1 cellular context compared by ENCODE assay signal in the genomic region with DNA sequence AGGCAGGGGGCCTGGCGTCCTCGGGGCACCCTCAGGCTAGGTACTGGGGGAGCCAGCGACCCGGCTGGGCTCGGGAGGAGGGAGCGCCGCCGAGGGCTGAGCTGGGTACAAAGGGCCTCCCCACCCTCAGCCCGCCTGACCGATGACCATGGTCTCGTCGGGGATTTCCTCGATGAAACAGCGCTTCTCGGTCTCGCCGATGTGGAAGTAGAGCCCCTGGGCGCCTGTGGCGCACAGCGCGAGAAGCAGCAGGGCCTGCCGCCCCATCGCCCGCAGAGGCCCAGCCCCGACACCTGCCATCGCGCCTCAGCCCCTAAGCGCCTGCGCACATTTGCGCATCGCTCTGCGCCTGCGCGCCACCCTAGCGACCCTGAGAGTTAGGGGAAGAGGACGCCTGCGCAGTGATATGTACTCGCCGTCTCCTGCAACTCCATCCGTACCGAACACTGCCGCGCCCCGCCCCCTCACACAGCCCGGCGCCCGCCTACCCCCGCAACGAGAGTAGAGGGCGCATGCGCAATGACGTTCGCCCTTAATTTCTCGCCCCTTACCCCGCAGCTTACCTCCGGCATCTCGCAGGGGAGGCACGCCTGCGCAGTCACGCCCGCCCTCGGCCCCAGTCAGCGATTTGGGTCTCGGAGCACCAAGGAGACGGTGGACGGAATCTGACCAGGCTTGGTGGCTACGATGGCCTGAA.
TF ChIP-seq lines count a peak whose summit lies in the region.

A gene (minus strand): TSS at position 325 of the 697 bp plus-strand sequence. CDS start 25 bp downstream, at position 300.

TF ChIP-seq in HepG2, 621 proteins besides CTCF, POLR2A, EP300 and RAD21 (continued from another document and continues in another):
- TF ChIP-seq, protein P1, sequence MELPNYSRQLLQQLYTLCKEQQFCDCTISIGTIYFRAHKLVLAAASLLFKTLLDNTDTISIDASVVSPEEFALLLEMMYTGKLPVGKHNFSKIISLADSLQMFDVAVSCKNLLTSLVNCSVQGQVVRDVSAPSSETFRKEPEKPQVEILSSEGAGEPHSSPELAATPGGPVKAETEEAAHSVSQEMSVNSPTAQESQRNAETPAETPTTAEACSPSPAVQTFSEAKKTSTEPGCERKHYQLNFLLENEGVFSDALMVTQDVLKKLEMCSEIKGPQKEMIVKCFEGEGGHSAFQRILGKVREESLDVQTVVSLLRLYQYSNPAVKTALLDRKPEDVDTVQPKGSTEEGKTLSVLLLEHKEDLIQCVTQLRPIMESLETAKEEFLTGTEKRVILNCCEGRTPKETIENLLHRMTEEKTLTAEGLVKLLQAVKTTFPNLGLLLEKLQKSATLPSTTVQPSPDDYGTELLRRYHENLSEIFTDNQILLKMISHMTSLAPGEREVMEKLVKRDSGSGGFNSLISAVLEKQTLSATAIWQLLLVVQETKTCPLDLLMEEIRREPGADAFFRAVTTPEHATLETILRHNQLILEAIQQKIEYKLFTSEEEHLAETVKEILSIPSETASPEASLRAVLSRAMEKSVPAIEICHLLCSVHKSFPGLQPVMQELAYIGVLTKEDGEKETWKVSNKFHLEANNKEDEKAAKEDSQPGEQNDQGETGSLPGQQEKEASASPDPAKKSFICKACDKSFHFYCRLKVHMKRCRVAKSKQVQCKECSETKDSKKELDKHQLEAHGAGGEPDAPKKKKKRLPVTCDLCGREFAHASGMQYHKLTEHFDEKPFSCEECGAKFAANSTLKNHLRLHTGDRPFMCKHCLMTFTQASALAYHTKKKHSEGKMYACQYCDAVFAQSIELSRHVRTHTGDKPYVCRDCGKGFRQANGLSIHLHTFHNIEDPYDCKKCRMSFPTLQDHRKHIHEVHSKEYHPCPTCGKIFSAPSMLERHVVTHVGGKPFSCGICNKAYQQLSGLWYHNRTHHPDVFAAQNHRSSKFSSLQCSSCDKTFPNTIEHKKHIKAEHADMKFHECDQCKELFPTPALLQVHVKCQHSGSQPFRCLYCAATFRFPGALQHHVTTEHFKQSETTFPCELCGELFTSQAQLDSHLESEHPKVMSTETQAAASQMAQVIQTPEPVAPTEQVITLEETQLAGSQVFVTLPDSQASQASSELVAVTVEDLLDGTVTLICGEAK (IDR thresholded peaks at IDR 0.05): no peak
- TF ChIP-seq, protein P1 (CRISPR knock-in tag; IDR thresholded peaks at IDR 0.05): peak; percentile 68
- TF ChIP-seq MAZ (IDR thresholded peaks at IDR 0.05; ENCODE audit: borderline replicate concordance, low read depth, low read length) (peak; percentile 40; the same call in 1 of the 2 replicates), MAZ (CRISPR knock-in tag; IDR thresholded peaks at IDR 0.05; ENCODE audit: low read depth) (peak; percentile 73), YEATS4 (CRISPR knock-in tag; IDR thresholded peaks at IDR 0.05; ENCODE audit: borderline replicate concordance) (peak; percentile 67), NR3C1 (CRISPR knock-in tag; IDR thresholded peaks at IDR 0.05) (no peak), HCFC1 (IDR thresholded peaks at IDR 0.05; ENCODE audit: low read depth, low read length) (peak; percentile 32; the same call in 1 of the 2 replicates), ZNF768 (CRISPR knock-in tag; IDR thresholded peaks at IDR 0.05) (peak; percentile 37), ZSCAN31 (CRISPR knock-in tag; IDR thresholded peaks at IDR 0.05; ENCODE audit: low read depth) (peak; percentile 83), IRX3 (CRISPR knock-in tag; IDR thresholded peaks at IDR 0.05; ENCODE audit: borderline replicate concordance, low read depth) (peak; percentile 80; the same call in 1 of the 2 replicates), STAT5B (CRISPR knock-in tag; IDR thresholded peaks at IDR 0.05) (no peak), NFYB (CRISPR knock-in tag; IDR thresholded peaks at IDR 0.05) (peak; percentile 7; the same call in 1 of the 2 replicates), ZFP62 (CRISPR knock-in tag; IDR thresholded peaks at IDR 0.05) (no peak), HNRNPLL (IDR thresholded peaks at IDR 0.05; ENCODE audit: low read depth, low read length, poor library complexity, severe bottlenecking) (peak; percentile 86), ZNF781 (CRISPR knock-in tag; IDR thresholded peaks at IDR 0.05; ENCODE audit: borderline replicate concordance, not compliant biosample characterization) (peak; percentile 29), REL (CRISPR knock-in tag; conservative IDR thresholded peaks at IDR 0.05) (0 out of 2 replicates have a peak, but pooled peaks have one; percentile 54), ZNF510 (CRISPR knock-in tag; IDR thresholded peaks at IDR 0.05; ENCODE audit: low read depth) (peak; percentile 17; the same call in 1 of the 2 replicates), MIER3 (CRISPR knock-in tag; IDR thresholded peaks at IDR 0.05; ENCODE audit: borderline replicate concordance) (peak; percentile 31; the same call in 1 of the 2 replicates), MAFK (conservative IDR thresholded peaks at IDR 0.05 in 1 of 2, IDR thresholded peaks at IDR 0.05 in 1 of 2; ENCODE audit: low read length in 2 of 2) (peak; percentile 48 to 64; a peak in 3 of 4 replicates), RORA (CRISPR knock-in tag; IDR thresholded peaks at IDR 0.05) (no peak), ZNF343 (CRISPR knock-in tag; IDR thresholded peaks at IDR 0.05) (no peak), ZNF431 (CRISPR knock-in tag; IDR thresholded peaks at IDR 0.05; ENCODE audit: borderline replicate concordance, low read depth) (no peak), SALL1 (CRISPR knock-in tag; IDR thresholded peaks at IDR 0.05) (peak; percentile 27; the same call in 1 of the 2 replicates)
- TF ChIP-seq, protein P2, sequence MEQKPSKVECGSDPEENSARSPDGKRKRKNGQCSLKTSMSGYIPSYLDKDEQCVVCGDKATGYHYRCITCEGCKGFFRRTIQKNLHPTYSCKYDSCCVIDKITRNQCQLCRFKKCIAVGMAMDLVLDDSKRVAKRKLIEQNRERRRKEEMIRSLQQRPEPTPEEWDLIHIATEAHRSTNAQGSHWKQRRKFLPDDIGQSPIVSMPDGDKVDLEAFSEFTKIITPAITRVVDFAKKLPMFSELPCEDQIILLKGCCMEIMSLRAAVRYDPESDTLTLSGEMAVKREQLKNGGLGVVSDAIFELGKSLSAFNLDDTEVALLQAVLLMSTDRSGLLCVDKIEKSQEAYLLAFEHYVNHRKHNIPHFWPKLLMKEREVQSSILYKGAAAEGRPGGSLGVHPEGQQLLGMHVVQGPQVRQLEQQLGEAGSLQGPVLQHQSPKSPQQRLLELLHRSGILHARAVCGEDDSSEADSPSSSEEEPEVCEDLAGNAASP (CRISPR knock-in tag; IDR thresholded peaks at IDR 0.05; ENCODE audit: borderline replicate concordance): no peak; the same call in 1 of the 2 replicates
- TF ChIP-seq, protein P3, sequence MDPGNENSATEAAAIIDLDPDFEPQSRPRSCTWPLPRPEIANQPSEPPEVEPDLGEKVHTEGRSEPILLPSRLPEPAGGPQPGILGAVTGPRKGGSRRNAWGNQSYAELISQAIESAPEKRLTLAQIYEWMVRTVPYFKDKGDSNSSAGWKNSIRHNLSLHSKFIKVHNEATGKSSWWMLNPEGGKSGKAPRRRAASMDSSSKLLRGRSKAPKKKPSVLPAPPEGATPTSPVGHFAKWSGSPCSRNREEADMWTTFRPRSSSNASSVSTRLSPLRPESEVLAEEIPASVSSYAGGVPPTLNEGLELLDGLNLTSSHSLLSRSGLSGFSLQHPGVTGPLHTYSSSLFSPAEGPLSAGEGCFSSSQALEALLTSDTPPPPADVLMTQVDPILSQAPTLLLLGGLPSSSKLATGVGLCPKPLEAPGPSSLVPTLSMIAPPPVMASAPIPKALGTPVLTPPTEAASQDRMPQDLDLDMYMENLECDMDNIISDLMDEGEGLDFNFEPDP (CRISPR knock-in tag; conservative IDR thresholded peaks at IDR 0.05): 0 out of 2 replicates have a peak, but pooled peaks have one; percentile 96
- TF ChIP-seq, protein P4, sequence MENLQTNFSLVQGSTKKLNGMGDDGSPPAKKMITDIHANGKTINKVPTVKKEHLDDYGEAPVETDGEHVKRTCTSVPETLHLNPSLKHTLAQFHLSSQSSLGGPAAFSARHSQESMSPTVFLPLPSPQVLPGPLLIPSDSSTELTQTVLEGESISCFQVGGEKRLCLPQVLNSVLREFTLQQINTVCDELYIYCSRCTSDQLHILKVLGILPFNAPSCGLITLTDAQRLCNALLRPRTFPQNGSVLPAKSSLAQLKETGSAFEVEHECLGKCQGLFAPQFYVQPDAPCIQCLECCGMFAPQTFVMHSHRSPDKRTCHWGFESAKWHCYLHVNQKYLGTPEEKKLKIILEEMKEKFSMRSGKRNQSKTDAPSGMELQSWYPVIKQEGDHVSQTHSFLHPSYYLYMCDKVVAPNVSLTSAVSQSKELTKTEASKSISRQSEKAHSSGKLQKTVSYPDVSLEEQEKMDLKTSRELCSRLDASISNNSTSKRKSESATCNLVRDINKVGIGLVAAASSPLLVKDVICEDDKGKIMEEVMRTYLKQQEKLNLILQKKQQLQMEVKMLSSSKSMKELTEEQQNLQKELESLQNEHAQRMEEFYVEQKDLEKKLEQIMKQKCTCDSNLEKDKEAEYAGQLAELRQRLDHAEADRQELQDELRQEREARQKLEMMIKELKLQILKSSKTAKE (CRISPR knock-in tag; IDR thresholded peaks at IDR 0.05; ENCODE audit: borderline replicate concordance): no peak; the same call in 1 of the 2 replicates
- TF ChIP-seq, protein P5, sequence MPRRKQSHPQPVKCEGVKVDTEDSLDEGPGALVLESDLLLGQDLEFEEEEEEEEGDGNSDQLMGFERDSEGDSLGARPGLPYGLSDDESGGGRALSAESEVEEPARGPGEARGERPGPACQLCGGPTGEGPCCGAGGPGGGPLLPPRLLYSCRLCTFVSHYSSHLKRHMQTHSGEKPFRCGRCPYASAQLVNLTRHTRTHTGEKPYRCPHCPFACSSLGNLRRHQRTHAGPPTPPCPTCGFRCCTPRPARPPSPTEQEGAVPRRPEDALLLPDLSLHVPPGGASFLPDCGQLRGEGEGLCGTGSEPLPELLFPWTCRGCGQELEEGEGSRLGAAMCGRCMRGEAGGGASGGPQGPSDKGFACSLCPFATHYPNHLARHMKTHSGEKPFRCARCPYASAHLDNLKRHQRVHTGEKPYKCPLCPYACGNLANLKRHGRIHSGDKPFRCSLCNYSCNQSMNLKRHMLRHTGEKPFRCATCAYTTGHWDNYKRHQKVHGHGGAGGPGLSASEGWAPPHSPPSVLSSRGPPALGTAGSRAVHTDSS (CRISPR knock-in tag; conservative IDR thresholded peaks at IDR 0.05): no peak
- TF ChIP-seq, protein P6, sequence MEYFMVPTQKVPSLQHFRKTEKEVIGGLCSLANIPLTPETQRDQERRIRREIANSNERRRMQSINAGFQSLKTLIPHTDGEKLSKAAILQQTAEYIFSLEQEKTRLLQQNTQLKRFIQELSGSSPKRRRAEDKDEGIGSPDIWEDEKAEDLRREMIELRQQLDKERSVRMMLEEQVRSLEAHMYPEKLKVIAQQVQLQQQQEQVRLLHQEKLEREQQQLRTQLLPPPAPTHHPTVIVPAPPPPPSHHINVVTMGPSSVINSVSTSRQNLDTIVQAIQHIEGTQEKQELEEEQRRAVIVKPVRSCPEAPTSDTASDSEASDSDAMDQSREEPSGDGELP (IDR thresholded peaks at IDR 0.05; ENCODE audit: borderline replicate concordance, low read depth): no peak; the same call in 1 of the 2 replicates
- TF ChIP-seq, protein P7, sequence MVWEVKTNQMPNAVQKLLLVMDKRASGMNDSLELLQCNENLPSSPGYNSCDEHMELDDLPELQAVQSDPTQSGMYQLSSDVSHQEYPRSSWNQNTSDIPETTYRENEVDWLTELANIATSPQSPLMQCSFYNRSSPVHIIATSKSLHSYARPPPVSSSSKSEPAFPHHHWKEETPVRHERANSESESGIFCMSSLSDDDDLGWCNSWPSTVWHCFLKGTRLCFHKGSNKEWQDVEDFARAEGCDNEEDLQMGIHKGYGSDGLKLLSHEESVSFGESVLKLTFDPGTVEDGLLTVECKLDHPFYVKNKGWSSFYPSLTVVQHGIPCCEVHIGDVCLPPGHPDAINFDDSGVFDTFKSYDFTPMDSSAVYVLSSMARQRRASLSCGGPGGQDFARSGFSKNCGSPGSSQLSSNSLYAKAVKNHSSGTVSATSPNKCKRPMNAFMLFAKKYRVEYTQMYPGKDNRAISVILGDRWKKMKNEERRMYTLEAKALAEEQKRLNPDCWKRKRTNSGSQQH (CRISPR knock-in tag; IDR thresholded peaks at IDR 0.05; ENCODE audit: low read depth): 0 out of 2 replicates have a peak, but pooled peaks have one; percentile 43
- TF ChIP-seq, protein P8, sequence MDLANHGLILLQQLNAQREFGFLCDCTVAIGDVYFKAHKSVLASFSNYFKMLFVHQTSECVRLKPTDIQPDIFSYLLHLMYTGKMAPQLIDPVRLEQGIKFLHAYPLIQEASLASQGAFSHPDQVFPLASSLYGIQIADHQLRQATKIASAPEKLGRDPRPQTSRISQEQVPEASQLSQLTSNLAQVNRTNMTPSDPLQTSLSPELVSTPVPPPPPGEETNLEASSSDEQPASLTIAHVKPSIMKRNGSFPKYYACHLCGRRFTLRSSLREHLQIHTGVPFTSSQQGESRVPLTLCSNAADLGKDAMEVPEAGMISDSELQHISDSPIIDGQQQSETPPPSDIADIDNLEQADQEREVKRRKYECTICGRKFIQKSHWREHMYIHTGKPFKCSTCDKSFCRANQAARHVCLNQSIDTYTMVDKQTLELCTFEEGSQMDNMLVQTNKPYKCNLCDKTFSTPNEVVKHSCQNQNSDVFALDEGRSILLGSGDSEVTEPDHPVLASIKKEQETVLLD (CRISPR knock-in tag; IDR thresholded peaks at IDR 0.05; ENCODE audit: low read depth): 0 out of 2 replicates have a peak, but pooled peaks have one; percentile 22
